Comparison of ENCODE assay signal across 8 cellular contexts in genomic region chr17:2393184-2393953, GRCh38. TPM values are rescaled to one million over a fixed set of nuclear protein-coding genes. Genes with fewer than 3 reads are reported as not detected.
A peak's percentile ranks its signal among the peaks of the same experiment; 100 is the strongest.
DNase-seq lines count a peak whose midpoint lies in the region; ATAC-seq, FAIRE-seq and TF ChIP-seq lines count a peak whose summit lies in the region.

No MANE protein-coding gene starts in this region.

- H3K27me3 Mint-ChIP-seq in central memory CD8-positive, alpha-beta T cell, result no peaks in the 10 kb centered on the region

- ATAC-seq in A549 (peak; percentile 16), GM18520 (IDR thresholded peaks at IDR 0.05; ENCODE audit: unreplicated experiment) (peak; percentile 35), HG03039 (IDR thresholded peaks at IDR 0.05; ENCODE audit: unreplicated experiment) (peak; percentile 39)
- peak; percentile 55 to 56 for ATAC-seq in activated CD4-positive, CD25-positive, alpha-beta regulatory T cell treated with anti-CD3 and anti-CD28 coated beads, Interleukin-2, amount 50 U/mL, for 24 hours
- peak; percentile 63 for ATAC-seq in central memory CD8-positive, alpha-beta T cell (replicated peaks; ENCODE audit: extremely low read depth, poor library complexity, severe bottlenecking)

- CTCF ChIA-PET in A549 (lab: Yijun Ruan, JAX), result interaction anchor here (0.6 to 24.9 kb wide), 10 partner anchors 8 to 126 kb away, joined by 3 to 1099 read pairs (median 4); partner anchors contain the start of gene MNT

- peak overlapping the region; percentile 88 for H3K4me3 Mint-ChIP-seq in central memory CD8-positive, alpha-beta T cell

- no peaks in the 10 kb centered on the region for H3K9me3 Mint-ChIP-seq in central memory CD8-positive, alpha-beta T cell

- TF ChIP-seq CTCF in A549 (IDR thresholded peaks at IDR 0.05) (no peak), kidney (IDR thresholded peaks at IDR 0.05; ENCODE audit: borderline replicate concordance, extremely low read depth, insufficient read depth) (no peak)

- intact Hi-C loops in kidney (cut with DNase I), result no loop called here

- peaks cover 51% of the 10 kb centered on the region for H3K4me1 ChIP-seq in A549
- H3K4me1 ChIP-seq in kidney (ENCODE audit: control insufficient read depth in 1 of 2, insufficient read depth in 1 of 2, low read depth in 1 of 2, low read length in 2 of 2), result peaks cover 44 to 45% of the 10 kb centered on the region in 2 donors

- peak; percentile 81 to 94 for DNase-seq in A549 (ENCODE audit: low read depth in 1 of 2, low spot score in 1 of 2)
- peak; percentile 80 for DNase-seq in NCI-H2196 (lab: John Stamatoyannopoulos, UW; ENCODE audit: unreplicated experiment)
- DNase-seq in central memory CD8-positive, alpha-beta T cell (ENCODE audit: low spot score in 2 of 2), result peak; percentile 81 to 89
- DNase-seq in kidney, result peak; percentile 97
- DNase-seq in stimulated activated CD4-positive, alpha-beta T cell treated with anti-CD3 and anti-CD28 coated beads, Interleukin-12 subunit alpha, Interleukin-12 subunit beta, amount 100 ng/mL, for 48 hours (ENCODE audit: low read depth in 2 of 3, low spot score in 1 of 3), result peak; percentile 70 to 89 (median 82)

- peaks cover 0 to 9% of the 10 kb centered on the region in 2 donors for H3K36me3 ChIP-seq in kidney (ENCODE audit: control insufficient read depth in 1 of 2, insufficient read depth in 2 of 2, low read length in 2 of 2)

- no peak for FAIRE-seq in A549 (lab: Jason Lieb, UNC)
- no peak for FAIRE-seq in kidney (lab: Jason Lieb, UNC)

- TF ChIP-seq EP300 in A549 (IDR thresholded peaks at IDR 0.05), result peak in 1 of 2 experiments; percentile 33; a peak in 2 of 5 replicates

- H3K4me1 Mint-ChIP-seq in central memory CD8-positive, alpha-beta T cell, result peaks cover 54% of the 10 kb centered on the region

- TF ChIP-seq RAD21 in A549 (conservative IDR thresholded peaks at IDR 0.05 in 1 of 2, IDR thresholded peaks at IDR 0.05 in 1 of 2), result no peak; a peak in 1 of 5 replicates

- POLR2A ChIA-PET in A549 (lab: Yijun Ruan, JAX), result interaction anchor here (0.6 to 3.5 kb wide), 15 partner anchors 8 to 352 kb away, joined by 3 to 51 read pairs (median 6); partner anchors contain the start of genes MNT, SMG6, SRR and TSR1

- TF ChIP-seq POLR2A in A549 (IDR thresholded peaks at IDR 0.05; ENCODE audit: low read length), result peak; percentile 71

- peak overlapping the region; percentile 99 for H3K4me2 ChIP-seq in A549

- H3K4me3 ChIP-seq in A549, result peak overlapping the region; percentile 66
- H3K4me3 ChIP-seq in kidney (ENCODE audit: low read length in 2 of 2), result peak overlapping the region; percentile 60 to 79

- WGBS in A549 (ENCODE audit: missing lambda C conversion rate), result under 1% methylated on average over 35 of the region's 99 CpGs

- H3K27ac ChIP-seq in A549, result peak overlapping the region; percentile 97 to 99
- peak overlapping the region; percentile 99 for H3K27ac ChIP-seq in kidney (ENCODE audit: low read depth in 2 of 2, low read length in 2 of 2)

- peak overlapping the region; percentile 98 for H3K27ac Mint-ChIP-seq in central memory CD8-positive, alpha-beta T cell (ENCODE audit: low read depth)

- H3K9me3 ChIP-seq in A549 (no peaks in the 10 kb centered on the region), kidney (ENCODE audit: control insufficient read depth in 1 of 2, low read length in 2 of 2) (no peaks in the 10 kb centered on the region)

- peak overlapping the region; percentile 74 to 90 for H3K9ac ChIP-seq in kidney (ENCODE audit: low read length in 2 of 2)

- peaks cover 30% of the 10 kb centered on the region for H3K36me3 Mint-ChIP-seq in central memory CD8-positive, alpha-beta T cell (ENCODE audit: insufficient read depth)

TF ChIP-seq in A549, 52 proteins besides CTCF, POLR2A, EP300 and RAD21 (continues in another document):
- TF ChIP-seq USF2 (IDR thresholded peaks at IDR 0.05) (no peak), HOXA7 (CRISPR knock-in tag; IDR thresholded peaks at IDR 0.05) (peak; percentile 95), TP53 (CRISPR knock-in tag; IDR thresholded peaks at IDR 0.05) (peak; percentile 96), MYC (IDR thresholded peaks at IDR 0.05; ENCODE audit: borderline replicate concordance, low read length) (peak; percentile 99), JUN (IDR thresholded peaks at IDR 0.05) (peak; percentile 81 to 84; a peak in 4 of 5 replicates), HMGXB4 (CRISPR knock-in tag; IDR thresholded peaks at IDR 0.05; ENCODE audit: borderline replicate concordance) (peak; percentile 72; the same call in 1 of the 2 replicates), HEYL (CRISPR knock-in tag; IDR thresholded peaks at IDR 0.05) (no peak), NR3C1 (IDR thresholded peaks at IDR 0.05) (no peak), KDM5A (IDR thresholded peaks at IDR 0.05) (no peak), HOXB5 (CRISPR knock-in tag; IDR thresholded peaks at IDR 0.05) (peak; percentile 83), PHF8 (IDR thresholded peaks at IDR 0.05; ENCODE audit: borderline replicate concordance, low read depth) (0 out of 2 replicates have a peak, but pooled peaks have one; percentile 26), RFX5 (IDR thresholded peaks at IDR 0.05) (no peak), NFE2L2 (conservative IDR thresholded peaks at IDR 0.05; ENCODE audit: low read length) (no peak), TFCP2L1 (CRISPR knock-in tag; IDR thresholded peaks at IDR 0.05) (peak; percentile 95), EHMT2 (IDR thresholded peaks at IDR 0.05; ENCODE audit: low read depth) (no peak), CBX2 (IDR thresholded peaks at IDR 0.05; ENCODE audit: borderline replicate concordance, low read depth) (no peak), MAZ (IDR thresholded peaks at IDR 0.05; ENCODE audit: borderline replicate concordance, low read depth, low read length) (peak; percentile 90), HOXB13 (CRISPR knock-in tag; IDR thresholded peaks at IDR 0.05; ENCODE audit: low read depth) (peak; percentile 55; the same call in 1 of the 2 replicates)

RNA-seq across cellular contexts. Expression of gene MNT, which starts 7.5 kb away (rescaled TPM):
- polyA plus RNA-seq in A549 (2011; rRNA removed) (4.5 and 5.7 TPM in 2 replicates), A549 (2017; fragmentation: RNase III; extraction: RNeasy Plus Mini Kit Qiagen cat#74134 plus additional on column Dnase treatment) (22.7 to 30.8 TPM (median 25.9 TPM) in 3 replicates), kidney (ENCODE audit: insufficient read depth, low read depth, low replicate concordance) (3.7 TPM)
- 10.5 and 12.2 TPM in 2 replicates for polyA plus RNA-seq in A549 (2012; cell fraction: cytosol; rRNA removed)
- polyA plus RNA-seq in A549 (2012; cell fraction: nucleus; rRNA removed), result 54.0 and 59.8 TPM in 2 replicates
- polyA minus RNA-seq in A549 (2011; rRNA and poly(A)+ RNA removed), result 3.8 and 4.9 TPM in 2 replicates
- total RNA-seq in kidney, result 39.8 TPM

RNA-seq across cellular contexts. Expression of gene SGSM2, which starts 56.1 kb away (rescaled TPM):
- polyA plus RNA-seq in A549 (2011; rRNA removed), result 24.9 and 37.0 TPM in 2 replicates
- polyA plus RNA-seq in A549 (2012; cell fraction: cytosol; rRNA removed), result 75.9 and 88.8 TPM in 2 replicates
- polyA plus RNA-seq in A549 (2012; cell fraction: nucleus; rRNA removed), result 512 and 551 TPM in 2 replicates
- polyA plus RNA-seq in A549 (2017; fragmentation: RNase III; extraction: RNeasy Plus Mini Kit Qiagen cat#74134 plus additional on column Dnase treatment), result 45.3 to 55.3 TPM (median 53.3 TPM) in 3 replicates
- 29.3 and 30.7 TPM in 2 replicates for polyA minus RNA-seq in A549 (2011; rRNA and poly(A)+ RNA removed)
- total RNA-seq in kidney, result 58.0 TPM
- 33.7 TPM for polyA plus RNA-seq in kidney (ENCODE audit: insufficient read depth, low read depth, low replicate concordance)

RNA-seq across cellular contexts. Expression of gene TSR1, which starts 57.1 kb away (rescaled TPM):
- polyA plus RNA-seq in A549 (2011; rRNA removed) (38.3 and 45.7 TPM in 2 replicates), A549 (2017; fragmentation: RNase III; extraction: RNeasy Plus Mini Kit Qiagen cat#74134 plus additional on column Dnase treatment) (84.1 to 93.0 TPM (median 87.8 TPM) in 3 replicates), kidney (ENCODE audit: insufficient read depth, low read depth, low replicate concordance) (9.1 TPM)
- 37.6 and 38.7 TPM in 2 replicates for polyA plus RNA-seq in A549 (2012; cell fraction: cytosol; rRNA removed)
- 40.7 and 56.7 TPM in 2 replicates for polyA plus RNA-seq in A549 (2012; cell fraction: nucleus; rRNA removed)
- 62.1 and 63.8 TPM in 2 replicates for polyA minus RNA-seq in A549 (2011; rRNA and poly(A)+ RNA removed)
- 24.4 TPM for total RNA-seq in kidney

Comparison
In these comparisons a context has a peak if more than half of its experiments do, and no peak if none do; other contexts are left out.
1. Peak in every context shown above with its lines: DNase-seq, ATAC-seq, H3K4me3 ChIP-seq and H3K27ac ChIP-seq.